13 cellular contexts compared by ENCODE assay signal in the genomic region with DNA sequence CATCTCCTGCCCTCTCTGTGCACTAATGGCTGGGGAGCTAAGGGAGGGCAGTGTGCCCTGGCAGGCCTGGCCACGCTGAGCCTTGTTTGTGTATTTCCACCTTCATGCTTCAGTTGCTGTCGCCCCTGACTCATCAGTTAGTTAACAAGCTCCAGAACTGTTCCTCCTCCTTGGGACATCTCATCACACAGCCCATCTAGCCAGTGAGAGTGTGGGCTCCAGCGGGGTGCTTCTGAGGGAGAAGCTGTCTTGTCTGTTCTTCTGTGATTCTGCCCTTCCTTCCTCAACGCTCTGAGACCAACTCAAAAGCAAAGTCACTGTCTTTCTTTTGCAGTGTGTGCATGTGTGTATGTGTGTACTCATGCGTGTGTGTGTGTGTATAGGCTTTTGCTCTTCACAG. TPM values are rescaled to one million over a fixed set of nuclear protein-coding genes. Genes with fewer than 3 reads are reported as not detected.
DNase-seq lines count a peak whose midpoint lies in the region; ATAC-seq and TF ChIP-seq lines count a peak whose summit lies in the region.
"Had no signal": no experiment of that assay in that cellular context is flagged by ENCODE, and none has a peak within 500 bp of the region (broad histone marks: within the 10 kb centered on the region; RNA-seq: fewer than 3 reads in every experiment).

No MANE protein-coding gene starts in this region.

- no peaks in the 10 kb centered on the region for H3K36me3 Mint-ChIP-seq in activated CD4-positive, alpha-beta T cell treated with anti-CD3 and anti-CD28 coated beads, Interleukin-2, amount 10 ng/mL, durations not matched to agents 24 days and 14 days (ENCODE audit: low read depth)

- no peaks in the 10 kb centered on the region for H3K4me1 Mint-ChIP-seq in activated CD4-positive, alpha-beta T cell treated with anti-CD3 and anti-CD28 coated beads, Interleukin-2, amount 10 ng/mL, durations not matched to agents 24 days and 14 days
- H3K4me1 Mint-ChIP-seq: activated CD4-positive, alpha-beta memory T cell treated with anti-CD3 and anti-CD28 coated beads, Interleukin-2, amount 10 ng/mL, durations not matched to agents 7 days and 5 days had no signal

- H3K27me3 ChIP-seq in BE2C (no peaks in the 10 kb centered on the region), foreskin keratinocyte (no peaks in the 10 kb centered on the region), SJCRH30 (no peaks in the 10 kb centered on the region), vagina (no peaks in the 10 kb centered on the region)

- H3K27me3 Mint-ChIP-seq in activated CD4-positive, alpha-beta T cell treated with anti-CD3 and anti-CD28 coated beads, Interleukin-2, amount 10 ng/mL, durations not matched to agents 24 days and 14 days: no peaks in the 10 kb centered on the region
- H3K27me3 Mint-ChIP-seq: activated CD4-positive, alpha-beta memory T cell treated with anti-CD3 and anti-CD28 coated beads, Interleukin-2, amount 10 ng/mL, durations not matched to agents 7 days and 5 days had no signal

- H3K9me3 Mint-ChIP-seq in activated CD4-positive, alpha-beta T cell treated with anti-CD3 and anti-CD28 coated beads, Interleukin-2, amount 10 ng/mL, durations not matched to agents 24 days and 14 days: peaks cover 3% of the 10 kb centered on the region

- ATAC-seq in GM21360 (IDR thresholded peaks at IDR 0.05; ENCODE audit: unreplicated experiment) (peak; percentile 43), foreskin keratinocyte (peak; percentile 58)
- ATAC-seq: right cardiac atrium had no signal

- H3K9me3 ChIP-seq in BE2C: no peaks in the 10 kb centered on the region
- no peaks in the 10 kb centered on the region for H3K9me3 ChIP-seq in SJCRH30 (replicated peaks)
- no peaks in the 10 kb centered on the region for H3K9me3 ChIP-seq in vagina

- no peaks in the 10 kb centered on the region for H3K36me3 ChIP-seq in BE2C
- no peaks in the 10 kb centered on the region for H3K36me3 ChIP-seq in SJCRH30
- no peaks in the 10 kb centered on the region for H3K36me3 ChIP-seq in vagina

- H3K27ac ChIP-seq in foreskin keratinocyte (no peak overlapping the region), SJCRH30 (no peak overlapping the region), vagina (no peak overlapping the region)

- H3K27ac Mint-ChIP-seq in activated CD4-positive, alpha-beta T cell treated with anti-CD3 and anti-CD28 coated beads, Interleukin-2, amount 10 ng/mL, durations not matched to agents 24 days and 14 days: no peak overlapping the region
- H3K27ac Mint-ChIP-seq: activated CD4-positive, alpha-beta memory T cell treated with anti-CD3 and anti-CD28 coated beads, Interleukin-2, amount 10 ng/mL, durations not matched to agents 7 days and 5 days had no signal

- TF ChIP-seq CTCF in BE2C (IDR thresholded peaks at IDR 0.05; ENCODE audit: low read depth, low read length) (no peak), foreskin keratinocyte (conservative IDR thresholded peaks at IDR 0.05) (no peak), vagina (IDR thresholded peaks at IDR 0.05) (no peak)

- H3K4me1 ChIP-seq in BE2C: peaks cover 10% of the 10 kb centered on the region
- peaks cover 2% of the 10 kb centered on the region for H3K4me1 ChIP-seq in foreskin keratinocyte
- peaks cover 19% of the 10 kb centered on the region; the same call in 1 of the 2 replicates for H3K4me1 ChIP-seq in SJCRH30
- H3K4me1 ChIP-seq in vagina: peaks cover 13% of the 10 kb centered on the region

- H3K4me3 ChIP-seq in BE2C (ENCODE audit: low read depth, low read length) (no peak overlapping the region), SJCRH30 (no peak overlapping the region), vagina (no peak overlapping the region)

- no peak overlapping the region for H3K4me3 Mint-ChIP-seq in activated CD4-positive, alpha-beta T cell treated with anti-CD3 and anti-CD28 coated beads, Interleukin-2, amount 10 ng/mL, durations not matched to agents 24 days and 14 days
- H3K4me3 Mint-ChIP-seq: activated CD4-positive, alpha-beta memory T cell treated with anti-CD3 and anti-CD28 coated beads, Interleukin-2, amount 10 ng/mL, durations not matched to agents 7 days and 5 days had no signal

- TF ChIP-seq POLR2A in vagina (IDR thresholded peaks at IDR 0.05): no peak

- intact Hi-C loops in activated CD4-positive, alpha-beta T cell treated with anti-CD3 and anti-CD28 coated beads, Interleukin-2, amount 10 ng/mL, durations not matched to agents 24 days and 14 days (cut with micrococcal nuclease): no loop called here
- intact Hi-C loops in vagina (cut with DNase I): no loop called here

- DNase-seq in BE2C: peak; percentile 47
- peak; percentile 51 for DNase-seq in RPMI7951 (ENCODE audit: low read depth)
- peak; percentile 18 to 35 for DNase-seq in foreskin keratinocyte
- DNase-seq in NCI-H226: no peak
- no peak for DNase-seq in SJCRH30
- no peak for DNase-seq in activated CD4-positive, alpha-beta T cell treated with anti-CD3 and anti-CD28 coated beads, Interleukin-2, amount 10 ng/mL, durations not matched to agents 24 days and 14 days
- no peak for DNase-seq in vagina (ENCODE audit: extremely low spot score in 2 of 2)
- DNase-seq: activated CD4-positive, alpha-beta memory T cell treated with anti-CD3 and anti-CD28 coated beads, Interleukin-2, amount 10 ng/mL, durations not matched to agents 7 days and 5 days; cerebellar nuclear complex; DND-41; NCI-H774; right cardiac atrium had no signal

RNA-seq across cellular contexts. Expression of gene CPEB4, which starts 58.3 kb away (rescaled TPM):
- 18.9 TPM for polyA plus RNA-seq in BE2C (2012; ENCODE audit: insufficient read depth, insufficient read length, low read depth)
- total RNA-seq in RPMI7951 (2014; rRNA removed; shearing (Covaris generic)): 11.2 and 12.5 TPM in 2 replicates
- total RNA-seq in foreskin keratinocyte (9.0 and 10.6 TPM in 2 replicates), vagina (31.9 TPM)
- 1.0 and 1.2 TPM in 2 replicates for polyA plus RNA-seq in foreskin keratinocyte
- total RNA-seq in SJCRH30 (2014; rRNA removed; shearing (Covaris generic)): 8.8 and 10.5 TPM in 2 replicates
- 7.6 and 8.8 TPM in 2 replicates for total RNA-seq in activated CD4-positive, alpha-beta T cell treated with anti-CD3 and anti-CD28 coated beads, Interleukin-2, amount 10 ng/mL, durations not matched to agents 24 days and 14 days

Comparison
In these comparisons a context has a peak if more than half of its experiments do, and no peak if none do; other contexts are left out.
1. DNase-seq: peak in BE2C (single experiment), RPMI7951 (single experiment) and foreskin keratinocyte (2 of 2); none in NCI-H226 (single experiment), SJCRH30 (0 of 2), activated CD4-positive, alpha-beta T cell treated with anti-CD3 and anti-CD28 coated beads, Interleukin-2, amount 10 ng/mL, durations not matched to agents 24 days and 14 days (single experiment) and vagina (0 of 2).